ENCODE assay signal across 1 cellular context in the genomic region with DNA sequence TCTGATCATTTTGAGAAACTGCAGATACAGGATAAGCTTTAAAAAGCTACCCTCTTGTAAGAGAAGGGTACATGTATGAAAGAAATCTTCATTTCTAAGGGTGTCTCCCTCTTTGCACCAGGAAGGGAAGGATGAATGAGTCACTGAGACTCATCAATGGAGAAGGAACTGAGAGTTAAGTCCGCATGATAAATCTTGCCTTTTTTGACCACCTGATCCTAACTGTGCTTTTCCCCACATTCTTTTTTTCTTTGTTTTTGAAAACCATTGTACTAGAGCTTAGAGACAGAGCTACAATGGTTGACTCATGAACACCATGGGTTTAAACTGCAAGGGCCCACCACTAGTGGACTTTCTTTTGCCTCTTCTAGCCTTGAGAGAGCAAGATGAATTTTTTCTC.
TF ChIP-seq lines count a peak whose summit lies in the region.

No MANE protein-coding gene starts in this region.

TF ChIP-seq in H1, 55 proteins besides CTCF, POLR2A, EP300 and RAD21 (continued from another document):
- TF ChIP-seq, protein P1, sequence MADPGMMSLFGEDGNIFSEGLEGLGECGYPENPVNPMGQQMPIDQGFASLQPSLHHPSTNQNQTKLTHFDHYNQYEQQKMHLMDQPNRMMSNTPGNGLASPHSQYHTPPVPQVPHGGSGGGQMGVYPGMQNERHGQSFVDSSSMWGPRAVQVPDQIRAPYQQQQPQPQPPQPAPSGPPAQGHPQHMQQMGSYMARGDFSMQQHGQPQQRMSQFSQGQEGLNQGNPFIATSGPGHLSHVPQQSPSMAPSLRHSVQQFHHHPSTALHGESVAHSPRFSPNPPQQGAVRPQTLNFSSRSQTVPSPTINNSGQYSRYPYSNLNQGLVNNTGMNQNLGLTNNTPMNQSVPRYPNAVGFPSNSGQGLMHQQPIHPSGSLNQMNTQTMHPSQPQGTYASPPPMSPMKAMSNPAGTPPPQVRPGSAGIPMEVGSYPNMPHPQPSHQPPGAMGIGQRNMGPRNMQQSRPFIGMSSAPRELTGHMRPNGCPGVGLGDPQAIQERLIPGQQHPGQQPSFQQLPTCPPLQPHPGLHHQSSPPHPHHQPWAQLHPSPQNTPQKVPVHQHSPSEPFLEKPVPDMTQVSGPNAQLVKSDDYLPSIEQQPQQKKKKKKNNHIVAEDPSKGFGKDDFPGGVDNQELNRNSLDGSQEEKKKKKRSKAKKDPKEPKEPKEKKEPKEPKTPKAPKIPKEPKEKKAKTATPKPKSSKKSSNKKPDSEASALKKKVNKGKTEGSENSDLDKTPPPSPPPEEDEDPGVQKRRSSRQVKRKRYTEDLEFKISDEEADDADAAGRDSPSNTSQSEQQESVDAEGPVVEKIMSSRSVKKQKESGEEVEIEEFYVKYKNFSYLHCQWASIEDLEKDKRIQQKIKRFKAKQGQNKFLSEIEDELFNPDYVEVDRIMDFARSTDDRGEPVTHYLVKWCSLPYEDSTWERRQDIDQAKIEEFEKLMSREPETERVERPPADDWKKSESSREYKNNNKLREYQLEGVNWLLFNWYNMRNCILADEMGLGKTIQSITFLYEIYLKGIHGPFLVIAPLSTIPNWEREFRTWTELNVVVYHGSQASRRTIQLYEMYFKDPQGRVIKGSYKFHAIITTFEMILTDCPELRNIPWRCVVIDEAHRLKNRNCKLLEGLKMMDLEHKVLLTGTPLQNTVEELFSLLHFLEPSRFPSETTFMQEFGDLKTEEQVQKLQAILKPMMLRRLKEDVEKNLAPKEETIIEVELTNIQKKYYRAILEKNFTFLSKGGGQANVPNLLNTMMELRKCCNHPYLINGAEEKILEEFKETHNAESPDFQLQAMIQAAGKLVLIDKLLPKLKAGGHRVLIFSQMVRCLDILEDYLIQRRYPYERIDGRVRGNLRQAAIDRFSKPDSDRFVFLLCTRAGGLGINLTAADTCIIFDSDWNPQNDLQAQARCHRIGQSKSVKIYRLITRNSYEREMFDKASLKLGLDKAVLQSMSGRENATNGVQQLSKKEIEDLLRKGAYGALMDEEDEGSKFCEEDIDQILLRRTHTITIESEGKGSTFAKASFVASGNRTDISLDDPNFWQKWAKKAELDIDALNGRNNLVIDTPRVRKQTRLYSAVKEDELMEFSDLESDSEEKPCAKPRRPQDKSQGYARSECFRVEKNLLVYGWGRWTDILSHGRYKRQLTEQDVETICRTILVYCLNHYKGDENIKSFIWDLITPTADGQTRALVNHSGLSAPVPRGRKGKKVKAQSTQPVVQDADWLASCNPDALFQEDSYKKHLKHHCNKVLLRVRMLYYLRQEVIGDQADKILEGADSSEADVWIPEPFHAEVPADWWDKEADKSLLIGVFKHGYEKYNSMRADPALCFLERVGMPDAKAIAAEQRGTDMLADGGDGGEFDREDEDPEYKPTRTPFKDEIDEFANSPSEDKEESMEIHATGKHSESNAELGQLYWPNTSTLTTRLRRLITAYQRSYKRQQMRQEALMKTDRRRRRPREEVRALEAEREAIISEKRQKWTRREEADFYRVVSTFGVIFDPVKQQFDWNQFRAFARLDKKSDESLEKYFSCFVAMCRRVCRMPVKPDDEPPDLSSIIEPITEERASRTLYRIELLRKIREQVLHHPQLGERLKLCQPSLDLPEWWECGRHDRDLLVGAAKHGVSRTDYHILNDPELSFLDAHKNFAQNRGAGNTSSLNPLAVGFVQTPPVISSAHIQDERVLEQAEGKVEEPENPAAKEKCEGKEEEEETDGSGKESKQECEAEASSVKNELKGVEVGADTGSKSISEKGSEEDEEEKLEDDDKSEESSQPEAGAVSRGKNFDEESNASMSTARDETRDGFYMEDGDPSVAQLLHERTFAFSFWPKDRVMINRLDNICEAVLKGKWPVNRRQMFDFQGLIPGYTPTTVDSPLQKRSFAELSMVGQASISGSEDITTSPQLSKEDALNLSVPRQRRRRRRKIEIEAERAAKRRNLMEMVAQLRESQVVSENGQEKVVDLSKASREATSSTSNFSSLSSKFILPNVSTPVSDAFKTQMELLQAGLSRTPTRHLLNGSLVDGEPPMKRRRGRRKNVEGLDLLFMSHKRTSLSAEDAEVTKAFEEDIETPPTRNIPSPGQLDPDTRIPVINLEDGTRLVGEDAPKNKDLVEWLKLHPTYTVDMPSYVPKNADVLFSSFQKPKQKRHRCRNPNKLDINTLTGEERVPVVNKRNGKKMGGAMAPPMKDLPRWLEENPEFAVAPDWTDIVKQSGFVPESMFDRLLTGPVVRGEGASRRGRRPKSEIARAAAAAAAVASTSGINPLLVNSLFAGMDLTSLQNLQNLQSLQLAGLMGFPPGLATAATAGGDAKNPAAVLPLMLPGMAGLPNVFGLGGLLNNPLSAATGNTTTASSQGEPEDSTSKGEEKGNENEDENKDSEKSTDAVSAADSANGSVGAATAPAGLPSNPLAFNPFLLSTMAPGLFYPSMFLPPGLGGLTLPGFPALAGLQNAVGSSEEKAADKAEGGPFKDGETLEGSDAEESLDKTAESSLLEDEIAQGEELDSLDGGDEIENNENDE (IDR thresholded peaks at IDR 0.05; ENCODE audit: insufficient replicate concordance, low read length) = no peak
- TF ChIP-seq CEBPB (IDR thresholded peaks at IDR 0.05; ENCODE audit: low read depth, low read length) (no peak), TBP (IDR thresholded peaks at IDR 0.05; ENCODE audit: low read depth, low read length) (no peak), SP4 (IDR thresholded peaks at IDR 0.05; ENCODE audit: low read length) (no peak), TEAD4 (IDR thresholded peaks at IDR 0.05; ENCODE audit: low read depth, low read length) (no peak), SP2 (IDR thresholded peaks at IDR 0.05; ENCODE audit: low read length) (no peak), BRCA1 (IDR thresholded peaks at IDR 0.05; ENCODE audit: low read depth, low read length) (no peak), SIX5 (IDR thresholded peaks at IDR 0.05; ENCODE audit: low read depth, low read length) (no peak), HDAC2 (IDR thresholded peaks at IDR 0.05; ENCODE audit: borderline replicate concordance in 1 of 2, low read depth in 2 of 2, low read length in 2 of 2) (no peak), RBBP5 (IDR thresholded peaks at IDR 0.05; ENCODE audit: borderline replicate concordance, low read depth, low read length) (no peak)
